ENCODE assay signal across 24 cellular contexts in the genomic region with DNA sequence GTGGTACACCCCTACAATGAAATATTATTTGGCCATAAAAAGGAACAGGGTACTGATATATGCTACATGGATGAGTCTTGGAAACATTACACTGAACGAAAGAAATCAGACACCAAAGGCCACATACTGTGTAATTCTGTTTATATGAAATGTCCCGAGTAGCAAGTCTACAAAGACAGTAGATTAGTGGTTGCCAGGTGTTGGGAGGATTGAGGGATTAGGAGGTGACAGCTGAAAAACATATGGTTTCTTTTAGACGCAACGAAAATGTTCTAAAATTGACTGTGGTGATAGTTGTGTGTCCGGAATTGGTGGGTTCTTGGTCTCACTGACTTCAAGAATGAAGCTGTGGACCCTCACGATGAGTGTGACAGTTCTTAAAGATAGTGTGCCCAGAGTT. TPM values are rescaled to one million over a fixed set of nuclear protein-coding genes. Genes with fewer than 3 reads are reported as not detected.
"Had no signal": no experiment of that assay in that cellular context is flagged by ENCODE, and none has a peak within 500 bp of the region (broad histone marks: within the 10 kb centered on the region; RNA-seq: fewer than 3 reads in every experiment).

No MANE protein-coding gene starts in this region.

- H3K36me3 ChIP-seq: ovary, right atrium auricular region, right lobe of liver, thyroid gland, transverse colon, upper lobe of left lung had no signal

- FAIRE-seq: kidney had no signal

- H3K27me3 ChIP-seq: left lung, ovary, right atrium auricular region, right lobe of liver, stomach, testis, thyroid gland, transverse colon, upper lobe of left lung, vagina had no signal

- H3K9me3 ChIP-seq: ovary, right atrium auricular region, right lobe of liver, testis, thyroid gland, transverse colon, upper lobe of left lung, vagina had no signal

- H3K4me3 ChIP-seq: left lung, lung, ovary, right atrium auricular region, right lobe of liver, skin epidermis, stomach, testis, thyroid gland, transverse colon, upper lobe of left lung, vagina had no signal

- DNase-seq: kidney; left colon; left lung; mesendoderm; naive thymus-derived CD4-positive, alpha-beta T cell; ovary; right lobe of liver; stimulated activated CD4-positive, alpha-beta T cell treated with anti-CD3 and anti-CD28 coated beads, Interleukin-12 subunit alpha, Interleukin-12 subunit beta, amount 100 ng/mL, for 4 hours; stimulated activated CD4-positive, alpha-beta T cell treated with anti-CD3 and anti-CD28 coated beads, Interleukin-15, amount 100 ng/mL, for 24 hours; stimulated activated CD4-positive, alpha-beta T cell treated with anti-CD3 and anti-CD28 coated beads, Interleukin-2, amount 100 ng/mL, for 24 hours; stimulated activated CD4-positive, alpha-beta T cell treated with anti-CD3 and anti-CD28 coated beads, Interleukin-4, amount 100 ng/mL, for 1 hour; stimulated activated naive B cell treated with anti-CD40 and anti-IgM and Interleukin-4, amounts not matched to agents 10 μg/mL and 1 μg/mL and 100 μg/mL, for 72 hours; stimulated activated naive CD8-positive, alpha-beta T cell treated with anti-CD3 and anti-CD28 coated beads, Interleukin-15, Interleukin-2, amounts not matched to agents 100 U/mL and 50 U/mL, for 24 hours; stomach; testis; thyroid gland; transverse colon; upper lobe of left lung had no signal

- ATAC-seq: left colon; left lung; naive thymus-derived CD4-positive, alpha-beta T cell; natural killer cell treated with Interleukin-12 subunit alpha and Interleukin-12 subunit beta and Interleukin-15 and Interleukin-18, amount 100 ng/mL, for 72 hours; right lobe of liver; stimulated activated naive B cell treated with anti-CD40 and anti-IgM and Interleukin-4, amounts not matched to agents 10 μg/mL and 1 μg/mL and 100 μg/mL, for 72 hours; stimulated activated naive CD8-positive, alpha-beta T cell treated with anti-CD3 and anti-CD28 coated beads, Interleukin-15, Interleukin-2, amounts not matched to agents 100 U/mL and 50 U/mL, for 24 hours had no signal

- H3K4me1 ChIP-seq: left lung, right atrium auricular region, right lobe of liver, stomach, testis, thyroid gland, transverse colon, upper lobe of left lung, vagina had no signal

- H3K27ac ChIP-seq: left lung, ovary, right atrium auricular region, right lobe of liver, skin epidermis, stomach, testis, thyroid gland, transverse colon, upper lobe of left lung, vagina had no signal

RNA-seq across cellular contexts. Expression of gene IL17D, which starts 35.1 kb away (rescaled TPM):
- total RNA-seq: mononuclear cell had no signal
